Comparison of ENCODE assay signal across 14 cellular contexts in the genomic region with DNA sequence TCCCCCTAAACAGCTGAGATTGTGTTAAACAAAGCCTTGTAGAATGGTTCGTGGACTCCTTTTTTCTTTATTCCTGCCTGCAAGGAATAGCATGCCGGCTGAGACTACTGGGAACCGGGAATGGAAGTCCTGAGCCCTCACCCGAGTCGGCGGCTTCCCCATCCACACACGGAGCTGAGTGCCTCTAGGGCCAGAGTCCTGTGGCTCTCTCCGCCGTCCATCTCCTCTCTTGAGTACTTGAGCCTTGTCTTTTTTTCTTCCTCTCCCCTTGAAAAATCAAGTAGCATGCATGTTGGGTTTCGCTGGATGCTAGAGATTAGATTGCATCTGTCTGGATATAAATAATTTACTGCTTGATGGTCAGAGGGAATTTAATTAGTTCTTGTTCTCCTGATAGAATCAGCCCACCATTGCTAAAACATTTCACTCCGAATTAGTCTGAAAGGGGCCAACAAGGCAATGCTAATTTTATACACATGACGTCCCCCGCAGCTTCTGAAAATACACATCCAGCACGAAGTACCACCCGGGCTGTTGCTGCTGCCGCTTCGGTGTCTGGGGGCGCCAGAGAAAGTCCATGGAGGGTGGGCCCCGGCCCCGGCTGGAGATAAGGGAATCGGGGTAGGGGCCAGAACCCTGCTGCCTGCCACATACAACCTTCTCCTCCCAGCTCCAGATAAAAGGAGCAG. TPM values are rescaled to one million over a fixed set of nuclear protein-coding genes. Genes with fewer than 3 reads are reported as not detected.
"Had no signal": no experiment of that assay in that cellular context is flagged by ENCODE, and none has a peak within 500 bp of the region (broad histone marks: within the 10 kb centered on the region; RNA-seq: fewer than 3 reads in every experiment).

No MANE protein-coding gene starts in this region.

- H3K4me3 Mint-ChIP-seq: activated B cell treated with CpG ODN at 0.5 μM for 24 hours; activated CD4-positive, alpha-beta T cell treated with anti-CD3 and anti-CD28 coated beads, Interleukin-2, amount 10 ng/mL, durations not matched to agents 7 days and 5 days; natural killer cell; T-helper 17 cell had no signal

- H3K36me3 Mint-ChIP-seq: natural killer cell had no signal

- DNase-seq: activated B cell treated with CpG ODN at 0.5 μM for 24 hours; activated CD4-positive, alpha-beta T cell treated with anti-CD3 and anti-CD28 coated beads, Interleukin-2, amount 10 ng/mL, durations not matched to agents 7 days and 5 days; activated CD8-positive, alpha-beta memory T cell treated with anti-CD3 and anti-CD28 coated beads for 24 hours; activated naive CD4-positive, alpha-beta T cell treated with Interleukin-2 at 50 U/mL for 16 hours; left cardiac atrium; natural killer cell; stimulated activated CD4-positive, alpha-beta T cell treated with anti-CD3 and anti-CD28 coated beads, Interleukin-12 subunit alpha, Interleukin-12 subunit beta, amount 100 ng/mL, for 4 hours; stimulated activated naive CD4-positive, alpha-beta T cell treated with Interleukin-2 at 50 U/mL for 16 hours; T-helper 17 cell had no signal

- H3K4me1 ChIP-seq: prostate gland, suprapubic skin had no signal

- H3K9me3 ChIP-seq: prostate gland, suprapubic skin had no signal

- H3K27ac Mint-ChIP-seq: activated B cell treated with CpG ODN at 0.5 μM for 24 hours; activated CD4-positive, alpha-beta T cell treated with anti-CD3 and anti-CD28 coated beads, Interleukin-2, amount 10 ng/mL, durations not matched to agents 7 days and 5 days; natural killer cell; T-helper 17 cell had no signal

- H3K27ac ChIP-seq: coronary artery, prostate gland, suprapubic skin had no signal

- H3K9me3 Mint-ChIP-seq: activated B cell treated with CpG ODN at 0.5 μM for 24 hours; activated CD4-positive, alpha-beta T cell treated with anti-CD3 and anti-CD28 coated beads, Interleukin-2, amount 10 ng/mL, durations not matched to agents 7 days and 5 days had no signal

- ATAC-seq: left cardiac atrium, natural killer cell, sciatic nerve, T-helper 17 cell had no signal

- H3K4me3 ChIP-seq: coronary artery, prostate gland, suprapubic skin had no signal

- H3K36me3 ChIP-seq: prostate gland, suprapubic skin had no signal

- H3K4me1 Mint-ChIP-seq: activated B cell treated with CpG ODN at 0.5 μM for 24 hours; activated CD4-positive, alpha-beta T cell treated with anti-CD3 and anti-CD28 coated beads, Interleukin-2, amount 10 ng/mL, durations not matched to agents 7 days and 5 days; T-helper 17 cell had no signal

RNA-seq across cellular contexts. Expression of a gene that starts 48.6 kb away (rescaled TPM):
- total RNA-seq: activated CD4-positive, alpha-beta T cell treated with anti-CD3 and anti-CD28 coated beads, Interleukin-2, amount 10 ng/mL, durations not matched to agents 7 days and 5 days; left cardiac atrium; lung microvascular endothelial cell; sciatic nerve; suprapubic skin had no signal
